In genomic region chr2:226800941-226801784, GRCh38 we compare ENCODE assay signal across 8 cellular contexts. TPM values are rescaled to one million over a fixed set of nuclear protein-coding genes. Genes with fewer than 3 reads are reported as not detected.
DNase-seq lines count a peak whose midpoint lies in the region; ATAC-seq and TF ChIP-seq lines count a peak whose summit lies in the region.

No MANE protein-coding gene starts in this region.

- H3K36me3 ChIP-seq in MM.1S (replicated peaks; ENCODE audit: insufficient read depth, low read length), result 0 out of 2 replicates have a peak, but pooled peaks cover 3% of the 10 kb centered on the region
- peaks cover 7 to 18% (median 18%) of the 10 kb centered on the region in 3 donors for H3K36me3 ChIP-seq in skeletal muscle tissue (ENCODE audit: control insufficient read depth in 3 of 3, insufficient read depth in 3 of 3, low read length in 3 of 3)

- H3K27ac Mint-ChIP-seq in T-helper 17 cell, result no peak overlapping the region

- TF ChIP-seq CTCF in MM.1S (IDR thresholded peaks at IDR 0.05; ENCODE audit: low read length) (no peak), astrocyte of the spinal cord (IDR thresholded peaks at IDR 0.05; ENCODE audit: low read depth, low read length) (no peak)

- peaks cover 14% of the 10 kb centered on the region for H3F3A ChIP-seq in MM.1S (ENCODE audit: insufficient read depth, low read length)

- peak overlapping the region; percentile 76 for H3K4me2 ChIP-seq in MM.1S (ENCODE audit: low read depth, low read length)

- no peaks in the 10 kb centered on the region for H3K9me2 ChIP-seq in MM.1S (replicated peaks; ENCODE audit: insufficient read depth, low read length)

- no peaks in the 10 kb centered on the region for H4K20me1 ChIP-seq in MM.1S (ENCODE audit: insufficient read depth, low read length)

- peak overlapping the region; percentile 94 for H2AFZ ChIP-seq in MM.1S (ENCODE audit: low read length)

- peak overlapping the region; percentile 60 for H3K4me3 ChIP-seq in MM.1S (ENCODE audit: low read length)
- H3K4me3 ChIP-seq in astrocyte of the spinal cord (ENCODE audit: low read depth, low read length), result peak overlapping the region; percentile 48
- peak overlapping the region; percentile 49 for H3K4me3 ChIP-seq in iPS-11a (ENCODE audit: low read depth, low read length)
- H3K4me3 ChIP-seq in skeletal muscle tissue (ENCODE audit: low read length in 3 of 3), result peak overlapping the region; percentile 13 to 57 (median 27)

- H3K4me1 ChIP-seq in MM.1S (ENCODE audit: low read length), result peaks cover 10% of the 10 kb centered on the region; the same call in 1 of the 2 replicates
- peaks cover 29 to 34% (median 33%) of the 10 kb centered on the region in 3 donors for H3K4me1 ChIP-seq in skeletal muscle tissue (ENCODE audit: control insufficient read depth in 3 of 3, insufficient read depth in 3 of 3, low read length in 3 of 3)

- H3K79me2 ChIP-seq in MM.1S (ENCODE audit: low read length), result peaks cover 33% of the 10 kb centered on the region

- H3K9me3 ChIP-seq in MM.1S (replicated peaks; ENCODE audit: insufficient read depth, low read length) (no peaks in the 10 kb centered on the region), T-helper 17 cell (ENCODE audit: control insufficient read depth, low read length, poor library complexity, severe bottlenecking) (no peaks in the 10 kb centered on the region), skeletal muscle tissue (ENCODE audit: control insufficient read depth in 3 of 3, low read length in 3 of 3) (no peaks in the 10 kb centered on the region)

- H3K27me3 ChIP-seq in MM.1S (replicated peaks; ENCODE audit: insufficient read depth, low read length), result no peaks in the 10 kb centered on the region
- H3K27me3 ChIP-seq in skeletal muscle tissue (ENCODE audit: control insufficient read depth in 3 of 3, insufficient read depth in 3 of 3, low read length in 3 of 3), result peaks cover 0 to 3% (median 0%) of the 10 kb centered on the region in 3 donors

- H3K4me3 Mint-ChIP-seq in T-helper 17 cell, result peak overlapping the region; percentile 88

- peaks cover 18% of the 10 kb centered on the region for H3K4me1 Mint-ChIP-seq in T-helper 17 cell

- H3K9ac ChIP-seq in MM.1S (ENCODE audit: low read length), result peak overlapping the region; percentile 60
- peak overlapping the region in 2 of 3 donors; percentile 58 to 92 for H3K9ac ChIP-seq in skeletal muscle tissue (ENCODE audit: low read depth in 1 of 3, low read length in 3 of 3)

- ATAC-seq in GM21786 (IDR thresholded peaks at IDR 0.05; ENCODE audit: unreplicated experiment) (peak; percentile 80), T-helper 17 cell (peak; percentile 43)

- in situ Hi-C loops in astrocyte of the spinal cord (cut with HindIII; ENCODE audit: low sequenced_read_pairs), result no loop called here

- H3K27me3 Mint-ChIP-seq in T-helper 17 cell, result peaks cover 39% of the 10 kb centered on the region

- peaks cover 2% of the 10 kb centered on the region for H3K36me3 Mint-ChIP-seq in T-helper 17 cell (ENCODE audit: low read depth)

- DNase-seq in Daoy (ENCODE audit: low read depth) (peak; percentile 87), MM.1S (peak; percentile 89), T-helper 17 cell (peak; percentile 30 to 38 (median 36)), astrocyte of the spinal cord (ENCODE audit: low read depth, low spot score) (peak; percentile 87), dedifferentiated amniotic fluid mesenchymal stem cell (ENCODE audit: extremely low spot score) (no peak)

- peak overlapping the region; percentile 64 for H3K27ac ChIP-seq in MM.1S (ENCODE audit: low read length)
- H3K27ac ChIP-seq in skeletal muscle tissue (ENCODE audit: low read depth, low read length), result peak overlapping the region; percentile 89

RNA-seq across cellular contexts. Expression of gene IRS1, which starts 1.5 kb away (rescaled TPM):
- 5.2 and 6.4 TPM in 2 replicates for total RNA-seq in Daoy (2014; rRNA removed; shearing (Covaris generic))
- total RNA-seq in T-helper 17 cell (1 to 10 TPM in 1 of 2 donors, under 1 TPM in 1; 0.90 to 6.2 TPM), skeletal muscle tissue (13.0 TPM)

RNA-seq across cellular contexts. Expression of gene RHBDD1, which starts 34.7 kb away (rescaled TPM):
- 4.3 and 12.6 TPM in 2 replicates for total RNA-seq in Daoy (2014; rRNA removed; shearing (Covaris generic))
- total RNA-seq in T-helper 17 cell (10 to 100 TPM; 41.5 to 42.0 TPM), skeletal muscle tissue (37.6 TPM)
